ENCODE assay signal across 8 cellular contexts in the genomic region with DNA sequence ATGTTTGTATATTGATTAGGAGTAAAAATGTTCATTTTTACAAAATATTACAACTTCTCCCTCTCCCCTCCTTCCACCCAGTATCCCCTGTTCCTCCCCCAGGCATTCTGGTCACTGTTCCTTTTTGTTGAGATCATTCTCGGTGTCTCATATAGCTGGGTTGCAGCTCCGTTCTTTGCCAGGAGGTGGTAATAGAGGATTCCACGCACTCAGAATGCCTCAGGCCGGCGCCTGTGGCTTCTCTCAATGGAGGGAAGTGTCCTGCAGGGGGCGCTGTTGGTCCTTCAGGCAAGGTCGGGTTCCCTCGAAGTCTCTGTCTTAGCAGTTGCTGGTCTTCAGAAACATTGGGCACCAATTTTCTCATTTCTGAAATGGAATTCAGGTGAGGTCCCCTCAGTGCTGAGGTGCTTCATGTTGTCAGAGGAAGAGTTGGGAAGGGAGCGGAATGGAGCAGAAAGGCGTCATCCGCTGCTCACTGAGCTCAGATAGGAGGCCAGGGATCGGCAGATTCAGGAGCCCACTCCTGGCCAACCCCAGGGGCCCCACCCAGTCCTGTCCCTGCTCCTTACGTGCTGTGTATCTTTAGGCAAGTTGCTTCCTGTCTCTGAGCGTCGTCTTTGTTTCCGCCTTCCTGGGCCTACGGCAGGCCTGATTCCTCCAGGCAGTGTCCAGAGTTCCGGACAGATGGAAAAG. TPM values are rescaled to one million over a fixed set of nuclear protein-coding genes. Genes with fewer than 3 reads are reported as not detected.
DNase-seq lines count a peak whose midpoint lies in the region; ATAC-seq, FAIRE-seq and TF ChIP-seq lines count a peak whose summit lies in the region.

No MANE protein-coding gene starts in this region.

- no peaks in the 10 kb centered on the region for H3K79me2 ChIP-seq in keratinocyte (ENCODE audit: control insufficient read depth, insufficient read depth, low read length)

- DNase-seq in NCI-H69 (lab: John Stamatoyannopoulos, UW) (peak; percentile 65), keratinocyte (ENCODE audit: low read depth, low spot score) (peak; percentile 32), HCEC 1CT (no peak)
- peak; percentile 27 for DNase-seq in activated gamma-delta T cell treated with anti-CD3 and anti-CD28 coated beads, Interleukin-2, amount 50 U/mL, for 16 hours (ENCODE audit: low read depth)
- peak in 5 of 6 experiments; percentile 5 to 37 (median 22) for DNase-seq in stimulated activated naive CD4-positive, alpha-beta T cell (lab: John Stamatoyannopoulos, UW)

- no peaks in the 10 kb centered on the region for H3K9me1 ChIP-seq in keratinocyte (ENCODE audit: control insufficient read depth, extremely low read depth, insufficient read depth, low read length)

- no peak for ATAC-seq in HG03571 (IDR thresholded peaks at IDR 0.05; ENCODE audit: unreplicated experiment)
- no peak for ATAC-seq in GM18505 (IDR thresholded peaks at IDR 0.05; ENCODE audit: unreplicated experiment)

- dilution Hi-C loops in keratinocyte (cut with MboI; ENCODE audit: extremely low pct_ligation_motif_present, low sequenced_read_pairs) = no loop called here

- no peak for TF ChIP-seq POLR2A in GM18505 (IDR thresholded peaks at IDR 0.05; ENCODE audit: borderline replicate concordance, extremely low read depth, insufficient read depth, insufficient read length)

- H3K9me3 ChIP-seq in keratinocyte (ENCODE audit: control insufficient read depth, low read depth, low read length) = no peaks in the 10 kb centered on the region

- peaks cover 37% of the 10 kb centered on the region for H3K27me3 ChIP-seq in keratinocyte (ENCODE audit: control insufficient read depth, extremely low read depth, insufficient read depth, low read length)

- peaks cover 0 to 9% of the 10 kb centered on the region in 2 experiments for H3K36me3 ChIP-seq in keratinocyte (ENCODE audit: control insufficient read depth in 2 of 2, extremely low read depth in 1 of 2, insufficient read depth in 2 of 2, low read length in 2 of 2)

- H3K9ac ChIP-seq in keratinocyte (ENCODE audit: control insufficient read depth, extremely low read depth, insufficient read depth, low read length) = no peak overlapping the region

- no peak overlapping the region for H2AFZ ChIP-seq in keratinocyte (ENCODE audit: control insufficient read depth, low read length)

- H3K4me1 ChIP-seq in keratinocyte (ENCODE audit: control insufficient read depth, extremely low read depth, insufficient read depth, low read length) = no peaks in the 10 kb centered on the region

- no peak overlapping the region for H3K4me3 ChIP-seq in keratinocyte (ENCODE audit: control insufficient read depth in 2 of 3, extremely low read depth in 1 of 3, insufficient read depth in 2 of 3, low read depth in 1 of 3, low read length in 3 of 3)

- no peak overlapping the region for H3K27ac ChIP-seq in keratinocyte (ENCODE audit: control insufficient read depth, insufficient read depth, low read length)

- FAIRE-seq in keratinocyte (lab: Jason Lieb, UNC) = no peak

- TF ChIP-seq CTCF in GM12873 (IDR thresholded peaks at IDR 0.05; ENCODE audit: insufficient read depth, low read depth, low read length, missing control alignments) = peak; percentile 73
- peak; percentile 41 to 79 (median 69) for TF ChIP-seq CTCF in keratinocyte (optimal IDR thresholded peaks at IDR 0.05 in 1 of 3, IDR thresholded peaks at IDR 0.05 in 1 of 3, conservative IDR thresholded peaks at IDR 0.05 in 1 of 3; ENCODE audit: extremely low read depth in 1 of 3, insufficient read depth in 2 of 3, low read length in 3 of 3)

- H4K20me1 ChIP-seq in keratinocyte (ENCODE audit: control insufficient read depth, extremely low read depth, insufficient read depth, low read length) = no peaks in the 10 kb centered on the region

- no peak overlapping the region for H3K4me2 ChIP-seq in keratinocyte (ENCODE audit: control insufficient read depth, extremely low read depth, insufficient read depth, low read depth, low read length)

RNA-seq across cellular contexts. Expression of a gene that starts 10.3 kb away (rescaled TPM):
- 0.37 to 0.83 TPM (median 0.64 TPM) in 3 replicates for polyA plus RNA-seq in keratinocyte
- not detected for polyA plus RNA-seq in keratinocyte (2011; ENCODE audit: low read depth)
- 0.51 and 1.8 TPM in 2 replicates for polyA plus RNA-seq in keratinocyte (2011; cell fraction: cytosol; rRNA removed)
- polyA plus RNA-seq in keratinocyte (2011; cell fraction: nucleus; rRNA removed) = 0.66 and 1.4 TPM in 2 replicates
- polyA plus RNA-seq in keratinocyte (2012; ENCODE audit: low replicate concordance) = 1.0 and 1.9 TPM in 2 replicates
- polyA minus RNA-seq in keratinocyte = 0.23 to 4.1 TPM (median 0.51 TPM) in 3 replicates
- 2.1 TPM for polyA minus RNA-seq in keratinocyte (2011; cell fraction: cytosol; rRNA and poly(A)+ RNA removed)
- 0.42 TPM in 1 of 2 replicates, not detected in the other for polyA minus RNA-seq in keratinocyte (2011; cell fraction: nucleus; rRNA and poly(A)+ RNA removed)

RNA-seq across cellular contexts. Expression of a gene that starts 10.7 kb away (rescaled TPM):
- polyA plus RNA-seq in keratinocyte = 26.7 to 36.9 TPM (median 32.3 TPM) in 3 replicates
- 3.7 TPM for polyA plus RNA-seq in keratinocyte (2011; ENCODE audit: low read depth)
- 14.3 and 30.6 TPM in 2 replicates for polyA plus RNA-seq in keratinocyte (2011; cell fraction: cytosol; rRNA removed)
- polyA plus RNA-seq in keratinocyte (2011; cell fraction: nucleus; rRNA removed) = 35.0 and 40.0 TPM in 2 replicates
- 16.5 and 49.2 TPM in 2 replicates for polyA plus RNA-seq in keratinocyte (2012; ENCODE audit: low replicate concordance)
- 9.3 to 22.8 TPM (median 9.6 TPM) in 3 replicates for polyA minus RNA-seq in keratinocyte
- 52.6 TPM for polyA minus RNA-seq in keratinocyte (2011; cell fraction: cytosol; rRNA and poly(A)+ RNA removed)
- 23.0 and 29.8 TPM in 2 replicates for polyA minus RNA-seq in keratinocyte (2011; cell fraction: nucleus; rRNA and poly(A)+ RNA removed)

RNA-seq across cellular contexts. Expression of a gene that starts 24.0 kb away (rescaled TPM):
- 18.7 to 48.7 TPM (median 21.0 TPM) in 3 replicates for polyA plus RNA-seq in keratinocyte
- 5.1 TPM for polyA plus RNA-seq in keratinocyte (2011; ENCODE audit: low read depth)
- polyA plus RNA-seq in keratinocyte (2011; cell fraction: cytosol; rRNA removed) = 10.5 and 42.5 TPM in 2 replicates
- polyA plus RNA-seq in keratinocyte (2011; cell fraction: nucleus; rRNA removed) = 11.3 and 18.3 TPM in 2 replicates
- 18.1 and 49.9 TPM in 2 replicates for polyA plus RNA-seq in keratinocyte (2012; ENCODE audit: low replicate concordance)
- polyA minus RNA-seq in keratinocyte = 4.3 to 6.3 TPM (median 4.6 TPM) in 3 replicates
- 43.2 TPM for polyA minus RNA-seq in keratinocyte (2011; cell fraction: cytosol; rRNA and poly(A)+ RNA removed)
- polyA minus RNA-seq in keratinocyte (2011; cell fraction: nucleus; rRNA and poly(A)+ RNA removed) = 3.6 and 4.1 TPM in 2 replicates

RNA-seq across cellular contexts. Expression of a gene that starts 26.7 kb away (rescaled TPM):
- polyA plus RNA-seq in keratinocyte = not detected in 3 replicates
- polyA plus RNA-seq in keratinocyte (2011; ENCODE audit: low read depth) = not detected
- polyA plus RNA-seq in keratinocyte (2011; cell fraction: cytosol; rRNA removed) = not detected in 2 replicates
- not detected in 2 replicates for polyA plus RNA-seq in keratinocyte (2011; cell fraction: nucleus; rRNA removed)
- 0.24 and 0.52 TPM in 2 replicates for polyA plus RNA-seq in keratinocyte (2012; ENCODE audit: low replicate concordance)
- polyA minus RNA-seq in keratinocyte = not detected in 3 replicates
- not detected for polyA minus RNA-seq in keratinocyte (2011; cell fraction: cytosol; rRNA and poly(A)+ RNA removed)
- polyA minus RNA-seq in keratinocyte (2011; cell fraction: nucleus; rRNA and poly(A)+ RNA removed) = not detected in 2 replicates

RNA-seq across cellular contexts. Expression of a gene that starts 54.3 kb away (rescaled TPM):
- polyA plus RNA-seq in keratinocyte = 0.01 TPM in 1 of 3 replicates, not detected in the others
- not detected for polyA plus RNA-seq in keratinocyte (2011; ENCODE audit: low read depth)
- not detected in 2 replicates for polyA plus RNA-seq in keratinocyte (2011; cell fraction: cytosol; rRNA removed)
- not detected in 2 replicates for polyA plus RNA-seq in keratinocyte (2011; cell fraction: nucleus; rRNA removed)
- polyA plus RNA-seq in keratinocyte (2012; ENCODE audit: low replicate concordance) = not detected in 2 replicates
- polyA minus RNA-seq in keratinocyte = not detected in 3 replicates
- not detected for polyA minus RNA-seq in keratinocyte (2011; cell fraction: cytosol; rRNA and poly(A)+ RNA removed)
- polyA minus RNA-seq in keratinocyte (2011; cell fraction: nucleus; rRNA and poly(A)+ RNA removed) = not detected in 2 replicates
